1 cellular context compared by ENCODE assay signal in genomic region chr11:44727373-44728084, GRCh38.
TF ChIP-seq lines count a peak whose summit lies in the region.

No MANE protein-coding gene starts in this region.

TF ChIP-seq in GM12878, 131 proteins besides CTCF, POLR2A, EP300 and RAD21 (continued from another document and continues in another):
- TF ChIP-seq ZBTB11 (CRISPR knock-in tag; IDR thresholded peaks at IDR 0.05) (no peak), POU2F2 (IDR thresholded peaks at IDR 0.05; ENCODE audit: borderline replicate concordance, low read depth, low read length) (no peak), SMARCA5 (IDR thresholded peaks at IDR 0.05) (peak; percentile 74), MYB (IDR thresholded peaks at IDR 0.05; ENCODE audit: borderline replicate concordance, low read depth, low read length) (no peak), PKNOX1 (IDR thresholded peaks at IDR 0.05) (no peak), CUX1 (IDR thresholded peaks at IDR 0.05; ENCODE audit: insufficient replicate concordance, low read depth, low read length) (no peak), LARP7 (IDR thresholded peaks at IDR 0.05) (no peak), CHD4 (IDR thresholded peaks at IDR 0.05) (no peak), YBX1 (IDR thresholded peaks at IDR 0.05) (no peak), IKZF1 (conservative IDR thresholded peaks at IDR 0.05) (peak; percentile 48; the same call in 1 of the 2 replicates), GATAD2B (conservative IDR thresholded peaks at IDR 0.05; ENCODE audit: low read depth) (no peak), ASH2L (IDR thresholded peaks at IDR 0.05; ENCODE audit: borderline replicate concordance, low read depth) (no peak), BACH1 (IDR thresholded peaks at IDR 0.05; ENCODE audit: borderline replicate concordance) (no peak), MAX (IDR thresholded peaks at IDR 0.05; ENCODE audit: low read depth, low read length) (no peak), CHD2 (IDR thresholded peaks at IDR 0.05; ENCODE audit: borderline replicate concordance, low read depth, low read length) (no peak), CREM (IDR thresholded peaks at IDR 0.05; ENCODE audit: low read depth) (0 out of 2 replicates have a peak, but pooled peaks have one; percentile 16), FOXK2 (IDR thresholded peaks at IDR 0.05) (no peak), SIN3A (IDR thresholded peaks at IDR 0.05; ENCODE audit: low read depth, low read length) (no peak), KAT2A (conservative IDR thresholded peaks at IDR 0.05; ENCODE audit: control insufficient read depth, low read depth, low read length) (no peak), HDAC6 (IDR thresholded peaks at IDR 0.05; ENCODE audit: unreplicated experiment) (no peak), SPI1 (IDR thresholded peaks at IDR 0.05; ENCODE audit: borderline replicate concordance, insufficient read depth, low read depth, low read length) (no peak), NBN (IDR thresholded peaks at IDR 0.05) (no peak), RUNX3 (IDR thresholded peaks at IDR 0.05; ENCODE audit: low read length) (no peak), HDGF (IDR thresholded peaks at IDR 0.05) (no peak), DPF2 (IDR thresholded peaks at IDR 0.05) (no peak), NFIC (IDR thresholded peaks at IDR 0.05; ENCODE audit: low read depth, low read length) (no peak), IRF5 (IDR thresholded peaks at IDR 0.05; ENCODE audit: borderline replicate concordance) (no peak), SMC3 (IDR thresholded peaks at IDR 0.05; ENCODE audit: borderline replicate concordance, low read length) (peak; percentile 78), JUNB (IDR thresholded peaks at IDR 0.05) (no peak), NKRF (conservative IDR thresholded peaks at IDR 0.05) (no peak), ETV6 (conservative IDR thresholded peaks at IDR 0.05 in 1 of 2, IDR thresholded peaks at IDR 0.05 in 1 of 2; ENCODE audit: borderline replicate concordance in 1 of 2, low read depth in 1 of 2) (no peak), CBFB (IDR thresholded peaks at IDR 0.05; ENCODE audit: low read depth) (no peak), USF1 (IDR thresholded peaks at IDR 0.05; ENCODE audit: borderline replicate concordance, extremely low read length, insufficient read depth, low read depth, low read length) (no peak), RELB (IDR thresholded peaks at IDR 0.05; ENCODE audit: low read depth) (no peak), MTA3 (IDR thresholded peaks at IDR 0.05; ENCODE audit: borderline replicate concordance, low read length) (no peak), ZNF207 (IDR thresholded peaks at IDR 0.05; ENCODE audit: borderline replicate concordance) (no peak), CEBPZ (IDR thresholded peaks at IDR 0.05; ENCODE audit: low read depth, low read length) (no peak), E2F4 (IDR thresholded peaks at IDR 0.05; ENCODE audit: low read depth, low read length) (no peak), SRF (IDR thresholded peaks at IDR 0.05; ENCODE audit: low read depth in 2 of 2, low read length in 2 of 2) (no peak)
